Comparison of ENCODE assay signal across 8 cellular contexts in genomic region chr5:14144586-14145355, GRCh38. TPM values are rescaled to one million over a fixed set of nuclear protein-coding genes. Genes with fewer than 3 reads are reported as not detected.
DNase-seq lines count a peak whose midpoint lies in the region; ATAC-seq and TF ChIP-seq lines count a peak whose summit lies in the region.

No MANE protein-coding gene starts in this region.

- no peaks in the 10 kb centered on the region for H3K9me3 Mint-ChIP-seq in activated T-helper 1 cell treated with anti-CD3 and anti-CD28 coated beads, Interleukin-12 subunit alpha, Interleukin-12 subunit beta, Interleukin-2, Interleukin-4 antibody, amounts not matched to agents 30 ng/mL and 10 ng/mL and 1 ng/mL, durations not matched to agents 14 hours and 24 hours and 36 hours
- peaks cover 2% of the 10 kb centered on the region for H3K9me3 Mint-ChIP-seq in nephron
- H3K9me3 Mint-ChIP-seq in type B pancreatic cell: no peaks in the 10 kb centered on the region

- peak overlapping the region; percentile 80 for H3K4me3 Mint-ChIP-seq in activated T-helper 1 cell treated with anti-CD3 and anti-CD28 coated beads, Interleukin-12 subunit alpha, Interleukin-12 subunit beta, Interleukin-2, Interleukin-4 antibody, amounts not matched to agents 30 ng/mL and 10 ng/mL and 1 ng/mL, durations not matched to agents 14 hours and 24 hours and 36 hours
- H3K4me3 Mint-ChIP-seq in nephron (peak overlapping the region; percentile 89 to 96 (median 95)), type B pancreatic cell (peak overlapping the region; percentile 93)

- peaks cover 46% of the 10 kb centered on the region for H3K27me3 Mint-ChIP-seq in activated T-helper 1 cell treated with anti-CD3 and anti-CD28 coated beads, Interleukin-12 subunit alpha, Interleukin-12 subunit beta, Interleukin-2, Interleukin-4 antibody, amounts not matched to agents 30 ng/mL and 10 ng/mL and 1 ng/mL, durations not matched to agents 14 hours and 24 hours and 36 hours (ENCODE audit: insufficient read depth)
- H3K27me3 Mint-ChIP-seq in nephron (ENCODE audit: low read depth) (peaks cover 4% of the 10 kb centered on the region), type B pancreatic cell (peaks cover 5% of the 10 kb centered on the region)

- TF ChIP-seq CTCF in nephron (IDR thresholded peaks at IDR 0.05; ENCODE audit: unreplicated experiment in 3 of 3) (no peak), type B pancreatic cell (conservative IDR thresholded peaks at IDR 0.05) (no peak)

- intact Hi-C loops in activated T-helper 1 cell treated with anti-CD3 and anti-CD28 coated beads, Interleukin-12 subunit alpha, Interleukin-12 subunit beta, Interleukin-2, Interleukin-4 antibody, amounts not matched to agents 30 ng/mL and 10 ng/mL and 1 ng/mL, durations not matched to agents 14 hours and 24 hours and 36 hours (cut with micrococcal nuclease): loop anchor here (1.0 to 10.0 kb wide), 4 partner anchors 120 to 730 kb away; partner anchors contain the start of genes ANKH and OTULINL

- H3K36me3 Mint-ChIP-seq in activated T-helper 1 cell treated with anti-CD3 and anti-CD28 coated beads, Interleukin-12 subunit alpha, Interleukin-12 subunit beta, Interleukin-2, Interleukin-4 antibody, amounts not matched to agents 30 ng/mL and 10 ng/mL and 1 ng/mL, durations not matched to agents 14 hours and 24 hours and 36 hours (ENCODE audit: low read depth): no peaks in the 10 kb centered on the region
- no peaks in the 10 kb centered on the region for H3K36me3 Mint-ChIP-seq in nephron (ENCODE audit: low read depth)
- no peaks in the 10 kb centered on the region for H3K36me3 Mint-ChIP-seq in type B pancreatic cell

- H3K4me1 Mint-ChIP-seq in activated T-helper 1 cell treated with anti-CD3 and anti-CD28 coated beads, Interleukin-12 subunit alpha, Interleukin-12 subunit beta, Interleukin-2, Interleukin-4 antibody, amounts not matched to agents 30 ng/mL and 10 ng/mL and 1 ng/mL, durations not matched to agents 14 hours and 24 hours and 36 hours (ENCODE audit: low read depth): peaks cover 14% of the 10 kb centered on the region
- H3K4me1 Mint-ChIP-seq in nephron (peaks cover 67% of the 10 kb centered on the region), type B pancreatic cell (ENCODE audit: unreplicated experiment) (peaks cover 48% of the 10 kb centered on the region)

- DNase-seq in D341Med (ENCODE audit: low spot score) (peak; percentile 76), NCI-H82 (lab: John Stamatoyannopoulos, UW) (peak; percentile 67), fibroblast of the conjunctiva (ENCODE audit: low read depth) (peak; percentile 56), type B pancreatic cell (ENCODE audit: extremely low spot score, unreplicated experiment) (peak; percentile 79)
- peak; percentile 16 for DNase-seq in activated T-helper 1 cell treated with anti-CD3 and anti-CD28 coated beads, Interleukin-12 subunit alpha, Interleukin-12 subunit beta, Interleukin-2, Interleukin-4 antibody, amounts not matched to agents 30 ng/mL and 10 ng/mL and 1 ng/mL, durations not matched to agents 14 hours and 24 hours and 36 hours (ENCODE audit: low spot score)

- peak; percentile 72 for ATAC-seq in GM19395 (IDR thresholded peaks at IDR 0.05; ENCODE audit: unreplicated experiment)
- ATAC-seq in HG03457 (IDR thresholded peaks at IDR 0.05; ENCODE audit: unreplicated experiment): peak; percentile 47

- H3K27ac Mint-ChIP-seq in activated T-helper 1 cell treated with anti-CD3 and anti-CD28 coated beads, Interleukin-12 subunit alpha, Interleukin-12 subunit beta, Interleukin-2, Interleukin-4 antibody, amounts not matched to agents 30 ng/mL and 10 ng/mL and 1 ng/mL, durations not matched to agents 14 hours and 24 hours and 36 hours: peak overlapping the region; percentile 0
- H3K27ac Mint-ChIP-seq in nephron (peak overlapping the region; percentile 78 to 95 (median 92)), type B pancreatic cell (peak overlapping the region; percentile 91)

RNA-seq across cellular contexts. Expression of gene TRIO, which starts 1.6 kb away (rescaled TPM):
- 10.2 and 11.4 TPM in 2 replicates for total RNA-seq in activated T-helper 1 cell treated with anti-CD3 and anti-CD28 coated beads, Interleukin-12 subunit alpha, Interleukin-12 subunit beta, Interleukin-2, Interleukin-4 antibody, amounts not matched to agents 30 ng/mL and 10 ng/mL and 1 ng/mL, durations not matched to agents 14 hours and 24 hours and 36 hours
- total RNA-seq in type B pancreatic cell (ENCODE audit: low replicate concordance): 61.9 and 145 TPM in 2 replicates

Comparison
In these comparisons a context has a peak if more than half of its experiments do, and no peak if none do; other contexts are left out.
1. Peak in every context shown above with its lines: DNase-seq and ATAC-seq.
2. DNase-seq: peak in every context shown above with its lines; median percentile 79 in type B pancreatic cell; 76 in D341Med; 67 in NCI-H82; 56 in fibroblast of the conjunctiva; 16 in activated T-helper 1 cell treated with anti-CD3 and anti-CD28 coated beads, Interleukin-12 subunit alpha, Interleukin-12 subunit beta, Interleukin-2, Interleukin-4 antibody, amounts not matched to agents 30 ng/mL and 10 ng/mL and 1 ng/mL, durations not matched to agents 14 hours and 24 hours and 36 hours.
3. H3K27ac Mint-ChIP-seq: peak in every context shown above with its lines; median percentile 92 in nephron; 91 in type B pancreatic cell; 0 in activated T-helper 1 cell treated with anti-CD3 and anti-CD28 coated beads, Interleukin-12 subunit alpha, Interleukin-12 subunit beta, Interleukin-2, Interleukin-4 antibody, amounts not matched to agents 30 ng/mL and 10 ng/mL and 1 ng/mL, durations not matched to agents 14 hours and 24 hours and 36 hours.